In genomic region chr18:49861659-49862058, GRCh38 we compare ENCODE assay signal across 10 cellular contexts. TPM values are rescaled to one million over a fixed set of nuclear protein-coding genes. Genes with fewer than 3 reads are reported as not detected.
DNase-seq lines count a peak whose midpoint lies in the region; ATAC-seq and TF ChIP-seq lines count a peak whose summit lies in the region.
"Had no signal": no experiment of that assay in that cellular context is flagged by ENCODE, and none has a peak within 500 bp of the region (broad histone marks: within the 10 kb centered on the region; RNA-seq: fewer than 3 reads in every experiment).

No MANE protein-coding gene starts in this region.

- DNase-seq in G401 (ENCODE audit: low spot score): peak; percentile 54
- DNase-seq in cerebellum (ENCODE audit: low spot score): peak; percentile 33
- no peak for DNase-seq in neuronal stem cell (ENCODE audit: low spot score)
- no peak for DNase-seq in AG20443 (ENCODE audit: low spot score)
- no peak for DNase-seq in esophagus muscularis mucosa (ENCODE audit: extremely low spot score)
- no peak for DNase-seq in activated CD4-positive, alpha-beta T cell treated with anti-CD3 and anti-CD28 coated beads for 48 hours
- DNase-seq: activated naive CD4-positive, alpha-beta T cell treated with anti-CD3 and anti-CD28 coated beads, Interleukin-2, amount 10 ng/mL, durations not matched to agents 7 days and 5 days had no signal

- H3K14ac ChIP-seq in neuronal stem cell (ENCODE audit: low read length): no peak overlapping the region

- H4K8ac ChIP-seq in neuronal stem cell (ENCODE audit: low read depth, low read length): no peak overlapping the region

- H4K91ac ChIP-seq in neuronal stem cell (ENCODE audit: low read depth, low read length, poor library complexity): no peak overlapping the region

- H3K27me3 ChIP-seq in neuronal stem cell (ENCODE audit: control insufficient read depth in 3 of 3, insufficient read depth in 3 of 3, low read depth in 1 of 3, low read length in 3 of 3): peaks cover 0 to 36% (median 0%) of the 10 kb centered on the region in 3 experiments
- H3K27me3 ChIP-seq in esophagus muscularis mucosa: peaks cover 0 to 11% (median 0%) of the 10 kb centered on the region in 4 donors

- H3K4ac ChIP-seq in neuronal stem cell (ENCODE audit: low read length): no peak overlapping the region

- H3K23ac ChIP-seq in neuronal stem cell (ENCODE audit: low read depth, low read length, poor library complexity): no peak overlapping the region

- no peak overlapping the region for H2BK15ac ChIP-seq in neuronal stem cell (ENCODE audit: low read length)

- H3K9me3 ChIP-seq in neuronal stem cell (replicated peaks in 1 of 2; ENCODE audit: control insufficient read depth in 2 of 2, insufficient read depth in 1 of 2, low read depth in 1 of 2, low read length in 2 of 2): no peaks in the 10 kb centered on the region
- H3K9me3 ChIP-seq in esophagus muscularis mucosa: no peaks in the 10 kb centered on the region
- H3K9me3 ChIP-seq: thoracic aorta had no signal

- H3K27ac ChIP-seq in neuronal stem cell (replicated peaks; ENCODE audit: low read length): no peak overlapping the region
- no peak overlapping the region for H3K27ac ChIP-seq in esophagus muscularis mucosa (replicated peaks in 1 of 4)
- H3K27ac ChIP-seq: thoracic aorta had no signal

- no peak overlapping the region for H2BK5ac ChIP-seq in neuronal stem cell (ENCODE audit: low read length)

- H2AK5ac ChIP-seq in neuronal stem cell (ENCODE audit: low read depth, low read length): no peak overlapping the region

- H3K4me1 ChIP-seq in neuronal stem cell (ENCODE audit: control insufficient read depth in 2 of 2, insufficient read depth in 1 of 2, low read depth in 1 of 2, low read length in 2 of 2): peaks cover 5 to 6% of the 10 kb centered on the region in 2 donors
- peaks cover 0 to 2% (median 0%) of the 10 kb centered on the region in 4 donors for H3K4me1 ChIP-seq in esophagus muscularis mucosa

- peak; percentile 45 for TF ChIP-seq CTCF in LNCAP (IDR thresholded peaks at IDR 0.05)
- peak in 1 of 3 experiments; percentile 21 for TF ChIP-seq CTCF in esophagus muscularis mucosa (IDR thresholded peaks at IDR 0.05)

- peak overlapping the region; percentile 64 for H2AFZ ChIP-seq in neuronal stem cell (ENCODE audit: low read length)

- WGBS in neuronal stem cell (ENCODE audit: extremely low coverage in 2 of 2, insufficient read length in 2 of 2, insufficient replicate concordance in 1 of 2), 2 donors: no CpG with 5 or more reads among the region's 3 CpGs
- 62% methylated on average over 3 of the region's 3 CpGs for WGBS in esophagus muscularis mucosa

- ATAC-seq in HG02642 (IDR thresholded peaks at IDR 0.05; ENCODE audit: poor library complexity, unreplicated experiment): no peak

- H2BK120ac ChIP-seq in neuronal stem cell (ENCODE audit: low read depth, low read length): no peak overlapping the region

- H3K4me3 ChIP-seq in neuronal stem cell (ENCODE audit: low read length in 2 of 2) (no peak overlapping the region), esophagus muscularis mucosa (no peak overlapping the region)
- H3K4me3 ChIP-seq: thoracic aorta had no signal

- no peaks in the 10 kb centered on the region for H3K79me1 ChIP-seq in neuronal stem cell (ENCODE audit: low read depth, low read length)

- no peak overlapping the region for H3K18ac ChIP-seq in neuronal stem cell (ENCODE audit: low read length)

- intact Hi-C loops in esophagus muscularis mucosa (cut with DNase I): no loop called here

- TF ChIP-seq POLR2A in esophagus muscularis mucosa (IDR thresholded peaks at IDR 0.05; ENCODE audit: low read depth): no peak

- TF ChIP-seq EP300 in esophagus muscularis mucosa (IDR thresholded peaks at IDR 0.05): no peak

- in situ Hi-C loops in G401 (cut with HindIII; ENCODE audit: low sequenced_read_pairs): no loop called here

- H2BK12ac ChIP-seq in neuronal stem cell (ENCODE audit: low read length): no peak overlapping the region

- no peak overlapping the region for H3K4me2 ChIP-seq in neuronal stem cell (ENCODE audit: insufficient read depth, low read length, poor library complexity, severe bottlenecking)

- no peak overlapping the region for H3K9ac ChIP-seq in neuronal stem cell (ENCODE audit: low read depth, low read length, poor library complexity)

- H3K36me3 ChIP-seq in neuronal stem cell (replicated peaks in 1 of 2; ENCODE audit: control insufficient read depth in 2 of 2, insufficient read depth in 2 of 2, low read length in 2 of 2): no peaks in the 10 kb centered on the region
- H3K36me3 ChIP-seq in esophagus muscularis mucosa: no peaks in the 10 kb centered on the region
- H3K36me3 ChIP-seq: thoracic aorta had no signal

RNA-seq across cellular contexts. Expression of gene ACAA2, which starts 48.3 kb away (rescaled TPM):
- total RNA-seq in G401 (2014; rRNA removed; shearing (Covaris generic)): 152 and 157 TPM in 2 replicates
- total RNA-seq in cerebellum (24.6 TPM), esophagus muscularis mucosa (100 to 1,000 TPM in 1 of 4 donors, 10 to 100 TPM in 3; 46.9 to 101 (median 73.9) TPM)
- 32.3 TPM for polyA plus RNA-seq in neuronal stem cell (2013, experiment 1 of 2)
- 32.1 TPM for polyA plus RNA-seq in neuronal stem cell (2013, experiment 2 of 2)

Comparison
In these comparisons a context has a peak if more than half of its experiments do, and no peak if none do; other contexts are left out.
1. DNase-seq: peak in G401 (single experiment) and cerebellum (single experiment); none in neuronal stem cell (single experiment), AG20443 (single experiment), esophagus muscularis mucosa (single experiment) and activated CD4-positive, alpha-beta T cell treated with anti-CD3 and anti-CD28 coated beads for 48 hours (single experiment).